8 cellular contexts compared by ENCODE assay signal in the genomic region with DNA sequence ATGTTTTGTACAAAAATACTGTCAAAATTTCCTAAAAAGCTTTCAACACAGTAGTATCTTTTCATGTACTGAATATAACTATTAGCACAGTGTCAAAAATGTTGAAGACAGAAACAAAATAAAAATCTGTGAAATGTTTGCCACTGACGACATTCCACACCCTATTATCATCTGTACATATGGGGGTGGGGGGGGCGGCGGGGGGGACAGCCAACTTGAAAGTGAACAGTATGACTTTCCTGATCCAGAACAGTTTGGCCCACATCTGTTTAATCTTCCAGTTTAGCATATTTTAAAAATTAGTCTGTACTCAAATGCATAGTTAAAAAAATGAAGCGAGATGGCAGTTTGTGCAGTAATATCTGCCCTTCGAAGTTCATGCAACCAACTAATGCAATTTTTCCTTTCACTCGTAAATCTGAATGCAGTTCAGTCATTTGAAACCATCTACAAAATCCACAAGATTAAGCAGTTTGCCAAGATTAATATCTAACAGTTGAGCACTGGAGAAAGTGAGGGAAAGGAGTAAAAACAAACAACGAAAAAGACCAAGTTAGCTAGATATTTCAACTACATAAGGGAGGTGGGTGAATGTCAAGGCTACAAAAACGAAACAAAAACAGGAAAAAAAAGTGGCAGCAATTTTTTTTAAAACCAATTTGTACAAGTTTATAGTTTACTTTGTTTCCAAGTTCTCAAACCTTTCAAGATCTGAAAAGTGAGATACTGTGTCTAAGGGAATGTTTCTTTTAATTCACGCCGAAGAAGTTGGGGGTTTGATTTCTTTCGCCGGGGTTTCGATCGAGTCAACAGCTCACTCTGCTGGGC. TPM values are rescaled to one million over a fixed set of nuclear protein-coding genes. Genes with fewer than 3 reads are reported as not detected.
DNase-seq lines count a peak whose midpoint lies in the region; ATAC-seq, FAIRE-seq and TF ChIP-seq lines count a peak whose summit lies in the region.

No MANE protein-coding gene starts in this region.

- in situ Hi-C loops in astrocyte of the spinal cord (cut with HindIII; ENCODE audit: low sequenced_read_pairs), result no loop called here

- FAIRE-seq in A549 (lab: Jason Lieb, UNC), result no peak

- CTCF ChIA-PET in A549 (lab: Yijun Ruan, JAX) (interaction anchor here (0.9 to 1.7 kb wide), 5 partner anchors 8 to 601 kb away, joined by 3 read pairs; no protein-coding TSS in a partner anchor), HEK293T (lab: Yijun Ruan, JAX) (interaction anchor here (0.5 to 1.7 kb wide), 9 partner anchors 8 to 545 kb away, joined by 3 to 4 read pairs (median 4); no protein-coding TSS in a partner anchor)

- WGBS in A549 (ENCODE audit: missing lambda C conversion rate), result 8% methylated on average over 14 of the region's 14 CpGs
- WGBS in liver, result under 1% methylated on average over 14 of the region's 14 CpGs
- WGBS in tibial nerve, 2 donors, result 0 to 1% methylated on average over 14 of the region's 14 CpGs

- TF ChIP-seq EP300 in A549 (IDR thresholded peaks at IDR 0.05) (no peak), tibial nerve (IDR thresholded peaks at IDR 0.05) (peak in 1 of 2 donors; percentile 60)

- H3K4me1 ChIP-seq in A549 (peaks cover 44% of the 10 kb centered on the region), liver (ENCODE audit: control insufficient read depth in 4 of 4, insufficient read depth in 4 of 4, low read length in 3 of 4) (peaks cover 3 to 31% (median 27%) of the 10 kb centered on the region in 4 donors), tibial nerve (peaks cover 0 to 53% (median 22%) of the 10 kb centered on the region in 4 donors)

- H3K9me3 ChIP-seq in A549 (no peaks in the 10 kb centered on the region), liver (ENCODE audit: control insufficient read depth in 4 of 4, low read length in 3 of 4) (no peaks in the 10 kb centered on the region), tibial nerve (no peaks in the 10 kb centered on the region)

- DNase-seq in A549 (ENCODE audit: low read depth in 1 of 2, low spot score in 1 of 2) (no peak), HEK293T (ENCODE audit: extremely low spot score) (no peak), astrocyte of the spinal cord (ENCODE audit: low read depth, low spot score) (peak; percentile 37), tibial nerve (ENCODE audit: low spot score in 2 of 2) (no peak), SIG-M5 (lab: John Stamatoyannopoulos, UW) (no peak)

- H3K27ac ChIP-seq in A549 (peak overlapping the region; percentile 95 to 100), liver (ENCODE audit: low read depth in 1 of 2, low read length in 2 of 2) (peak overlapping the region; percentile 99 to 100), tibial nerve (peak overlapping the region; percentile 91 to 99 (median 96))

- TF ChIP-seq POLR2A in A549 (IDR thresholded peaks at IDR 0.05; ENCODE audit: low read length), result no peak
- no peak for TF ChIP-seq POLR2A in tibial nerve (IDR thresholded peaks at IDR 0.05)

- ATAC-seq in A549 (no peak), HG03565 (IDR thresholded peaks at IDR 0.05; ENCODE audit: unreplicated experiment) (no peak), GM19023 (IDR thresholded peaks at IDR 0.05; ENCODE audit: unreplicated experiment) (no peak)

- H3K4me2 ChIP-seq in A549, result peak overlapping the region; percentile 81

- H3K27me3 ChIP-seq in liver (ENCODE audit: control insufficient read depth in 4 of 4, insufficient read depth in 4 of 4, low read length in 3 of 4) (no peaks in the 10 kb centered on the region), tibial nerve (no peaks in the 10 kb centered on the region)

- no peak for TF ChIP-seq CTCF in A549 (IDR thresholded peaks at IDR 0.05)
- TF ChIP-seq CTCF in astrocyte of the spinal cord (IDR thresholded peaks at IDR 0.05; ENCODE audit: low read depth, low read length), result no peak
- no peak for TF ChIP-seq CTCF in liver (IDR thresholded peaks at IDR 0.05; ENCODE audit: low read depth, low read length, missing input control)
- no peak for TF ChIP-seq CTCF in tibial nerve (IDR thresholded peaks at IDR 0.05)

- TF ChIP-seq RAD21 in A549 (conservative IDR thresholded peaks at IDR 0.05 in 1 of 2, IDR thresholded peaks at IDR 0.05 in 1 of 2) (no peak), liver (IDR thresholded peaks at IDR 0.05) (no peak)

- H3K4me3 ChIP-seq in A549 (peak overlapping the region; percentile 83), astrocyte of the spinal cord (ENCODE audit: low read depth, low read length) (peak overlapping the region; percentile 89), liver (ENCODE audit: low read depth in 1 of 3, low read length in 3 of 3) (peak overlapping the region; percentile 70 to 98 (median 97)), tibial nerve (peak overlapping the region; percentile 61 to 100 (median 92))

- POLR2A ChIA-PET in A549 (lab: Yijun Ruan, JAX) (interaction anchor here (0.7 to 4.3 kb wide), 5 partner anchors 162 to 1068 kb away, joined by 3 to 16 read pairs (median 3); no protein-coding TSS in a partner anchor), HEK293T (lab: Yijun Ruan, JAX) (interaction anchor here (2.7 to 3.8 kb wide), 4 partner anchors 107 to 336 kb away, joined by 12 to 29 read pairs (median 24); no protein-coding TSS in a partner anchor)

- peak overlapping the region; percentile 88 to 99 for H3K9ac ChIP-seq in liver (ENCODE audit: low read depth in 1 of 2, low read length in 2 of 2)

- H3K36me3 ChIP-seq in liver (ENCODE audit: control insufficient read depth in 4 of 4, insufficient read depth in 3 of 4, low read depth in 1 of 4, low read length in 3 of 4), result peaks cover 0 to 6% (median 0%) of the 10 kb centered on the region in 4 donors
- peaks cover 0 to 29% (median 0%) of the 10 kb centered on the region in 3 donors for H3K36me3 ChIP-seq in tibial nerve

TF ChIP-seq in A549, 52 proteins besides CTCF, POLR2A, EP300 and RAD21 (continues in another document):
- TF ChIP-seq ZFP36 (IDR thresholded peaks at IDR 0.05; ENCODE audit: borderline replicate concordance, partially characterized antibody), result no peak
- TF ChIP-seq, protein P1, sequence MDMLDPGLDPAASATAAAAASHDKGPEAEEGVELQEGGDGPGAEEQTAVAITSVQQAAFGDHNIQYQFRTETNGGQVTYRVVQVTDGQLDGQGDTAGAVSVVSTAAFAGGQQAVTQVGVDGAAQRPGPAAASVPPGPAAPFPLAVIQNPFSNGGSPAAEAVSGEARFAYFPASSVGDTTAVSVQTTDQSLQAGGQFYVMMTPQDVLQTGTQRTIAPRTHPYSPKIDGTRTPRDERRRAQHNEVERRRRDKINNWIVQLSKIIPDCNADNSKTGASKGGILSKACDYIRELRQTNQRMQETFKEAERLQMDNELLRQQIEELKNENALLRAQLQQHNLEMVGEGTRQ (IDR thresholded peaks at IDR 0.05), result no peak
- no peak for TF ChIP-seq EHMT2 (IDR thresholded peaks at IDR 0.05; ENCODE audit: low read depth)
- no peak for TF ChIP-seq CBX8 (IDR thresholded peaks at IDR 0.05)
- TF ChIP-seq GATA3 (IDR thresholded peaks at IDR 0.05; ENCODE audit: borderline replicate concordance), result no peak
- TF ChIP-seq BHLHE40 (IDR thresholded peaks at IDR 0.05; ENCODE audit: low read depth, low read length), result no peak
- no peak for TF ChIP-seq RARB (CRISPR knock-in tag; IDR thresholded peaks at IDR 0.05)

TF ChIP-seq in HEK293T, 16 proteins besides CTCF, POLR2A, EP300 and RAD21:
- TF ChIP-seq SUZ12 (IDR thresholded peaks at IDR 0.05), result no peak
- TF ChIP-seq ZNF384 (IDR thresholded peaks at IDR 0.05), result no peak
- TF ChIP-seq, protein P2, sequence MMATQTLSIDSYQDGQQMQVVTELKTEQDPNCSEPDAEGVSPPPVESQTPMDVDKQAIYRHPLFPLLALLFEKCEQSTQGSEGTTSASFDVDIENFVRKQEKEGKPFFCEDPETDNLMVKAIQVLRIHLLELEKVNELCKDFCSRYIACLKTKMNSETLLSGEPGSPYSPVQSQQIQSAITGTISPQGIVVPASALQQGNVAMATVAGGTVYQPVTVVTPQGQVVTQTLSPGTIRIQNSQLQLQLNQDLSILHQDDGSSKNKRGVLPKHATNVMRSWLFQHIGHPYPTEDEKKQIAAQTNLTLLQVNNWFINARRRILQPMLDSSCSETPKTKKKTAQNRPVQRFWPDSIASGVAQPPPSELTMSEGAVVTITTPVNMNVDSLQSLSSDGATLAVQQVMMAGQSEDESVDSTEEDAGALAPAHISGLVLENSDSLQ (IDR thresholded peaks at IDR 0.05), result peak; percentile 53; the same call in 1 of the 2 replicates
- no peak for TF ChIP-seq ELF4 (IDR thresholded peaks at IDR 0.05)
- no peak for TF ChIP-seq L3MBTL2 (conservative IDR thresholded peaks at IDR 0.05)
- no peak for TF ChIP-seq NFRKB (IDR thresholded peaks at IDR 0.05)

TF ChIP-seq in liver, 16 proteins besides CTCF, POLR2A, EP300 and RAD21:
- no peak for TF ChIP-seq RXRA (IDR thresholded peaks at IDR 0.05)
- TF ChIP-seq, protein P3, sequence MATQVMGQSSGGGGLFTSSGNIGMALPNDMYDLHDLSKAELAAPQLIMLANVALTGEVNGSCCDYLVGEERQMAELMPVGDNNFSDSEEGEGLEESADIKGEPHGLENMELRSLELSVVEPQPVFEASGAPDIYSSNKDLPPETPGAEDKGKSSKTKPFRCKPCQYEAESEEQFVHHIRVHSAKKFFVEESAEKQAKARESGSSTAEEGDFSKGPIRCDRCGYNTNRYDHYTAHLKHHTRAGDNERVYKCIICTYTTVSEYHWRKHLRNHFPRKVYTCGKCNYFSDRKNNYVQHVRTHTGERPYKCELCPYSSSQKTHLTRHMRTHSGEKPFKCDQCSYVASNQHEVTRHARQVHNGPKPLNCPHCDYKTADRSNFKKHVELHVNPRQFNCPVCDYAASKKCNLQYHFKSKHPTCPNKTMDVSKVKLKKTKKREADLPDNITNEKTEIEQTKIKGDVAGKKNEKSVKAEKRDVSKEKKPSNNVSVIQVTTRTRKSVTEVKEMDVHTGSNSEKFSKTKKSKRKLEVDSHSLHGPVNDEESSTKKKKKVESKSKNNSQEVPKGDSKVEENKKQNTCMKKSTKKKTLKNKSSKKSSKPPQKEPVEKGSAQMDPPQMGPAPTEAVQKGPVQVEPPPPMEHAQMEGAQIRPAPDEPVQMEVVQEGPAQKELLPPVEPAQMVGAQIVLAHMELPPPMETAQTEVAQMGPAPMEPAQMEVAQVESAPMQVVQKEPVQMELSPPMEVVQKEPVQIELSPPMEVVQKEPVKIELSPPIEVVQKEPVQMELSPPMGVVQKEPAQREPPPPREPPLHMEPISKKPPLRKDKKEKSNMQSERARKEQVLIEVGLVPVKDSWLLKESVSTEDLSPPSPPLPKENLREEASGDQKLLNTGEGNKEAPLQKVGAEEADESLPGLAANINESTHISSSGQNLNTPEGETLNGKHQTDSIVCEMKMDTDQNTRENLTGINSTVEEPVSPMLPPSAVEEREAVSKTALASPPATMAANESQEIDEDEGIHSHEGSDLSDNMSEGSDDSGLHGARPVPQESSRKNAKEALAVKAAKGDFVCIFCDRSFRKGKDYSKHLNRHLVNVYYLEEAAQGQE (IDR thresholded peaks at IDR 0.05), result peak; percentile 17

RNA-seq across cellular contexts. Expression of a gene that starts 1.9 kb away (rescaled TPM):
- 7.1 and 9.3 TPM in 2 replicates for polyA plus RNA-seq in A549 (2011; rRNA removed)
- polyA plus RNA-seq in A549 (2012; cell fraction: cytosol; rRNA removed), result 14.4 and 21.3 TPM in 2 replicates
- polyA plus RNA-seq in A549 (2012; cell fraction: nucleus; rRNA removed), result 24.4 and 38.8 TPM in 2 replicates
- 6.4 to 8.2 TPM (median 6.8 TPM) in 3 replicates for polyA plus RNA-seq in A549 (2017; fragmentation: RNase III; extraction: RNeasy Plus Mini Kit Qiagen cat#74134 plus additional on column Dnase treatment)
- polyA minus RNA-seq in A549 (2011; rRNA and poly(A)+ RNA removed), result 2.7 and 3.6 TPM in 2 replicates
- total RNA-seq in liver, result 10 to 100 TPM in 1 of 2 donors, 1 to 10 TPM in 1; 9.9 to 57.1 TPM
- polyA plus RNA-seq in liver, result 10 to 100 TPM; 14.5 to 30.5 TPM
- total RNA-seq in tibial nerve, result 100 to 1,000 TPM; 297 to 618 (median 413) TPM

Comparison
In these comparisons a context has a peak if more than half of its experiments do, and no peak if none do; other contexts are left out.
1. RNA of a gene that starts 1.9 kb away (total RNA-seq): 297 to 618 TPM in tibial nerve; 9.9 to 57.1 TPM in liver; every median in the first group is over 4 times any median in the second.
2. Peak in every context shown above with its lines, with median percentiles within 50 percentile points of each other: H3K27ac ChIP-seq and H3K4me3 ChIP-seq.